Comparison of ENCODE assay signal across 23 cellular contexts in the genomic region with DNA sequence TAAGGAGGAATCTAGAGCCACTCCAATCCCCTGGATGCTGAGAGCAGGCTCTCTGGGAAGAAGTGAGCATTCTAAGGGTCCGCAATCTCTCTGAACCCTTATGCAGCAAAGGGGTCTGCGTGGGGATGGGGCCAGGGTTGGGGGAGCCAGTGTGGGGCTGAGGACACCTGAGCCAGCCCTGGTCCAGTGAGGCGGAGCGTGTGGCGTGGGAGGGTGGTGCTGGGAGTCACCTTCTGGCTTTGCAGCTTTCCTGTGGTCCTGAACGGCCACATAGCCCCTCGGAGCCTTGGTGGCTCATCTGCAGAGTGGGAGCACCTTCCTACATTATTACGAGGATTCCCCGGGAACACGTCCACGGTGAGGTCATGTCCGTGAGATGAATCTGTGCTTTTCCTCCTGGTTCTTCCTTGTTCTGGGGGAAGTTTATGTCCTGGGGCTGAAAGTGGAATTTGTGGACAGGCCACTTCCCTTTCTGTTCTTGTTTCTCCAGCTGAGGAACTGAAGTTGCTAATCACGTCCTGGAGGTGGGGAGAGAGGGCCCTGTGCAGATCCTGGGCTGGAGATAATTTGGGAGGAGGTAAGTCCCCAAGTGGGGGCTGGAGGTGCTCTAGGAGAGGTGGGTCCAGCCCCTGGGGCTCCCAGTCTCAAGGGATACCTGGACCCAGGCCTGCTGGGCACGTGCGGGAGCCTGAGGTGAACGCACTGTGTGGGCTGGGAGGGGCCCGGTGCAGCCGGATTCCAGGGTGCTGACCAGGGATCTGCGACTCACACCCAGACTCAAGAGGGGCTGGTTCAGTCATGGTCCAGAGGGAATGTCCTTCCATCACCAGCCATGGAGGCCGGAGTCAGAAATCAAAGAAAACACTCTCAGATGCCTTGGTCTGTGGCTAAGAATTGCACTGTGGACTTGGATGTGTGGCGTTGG. TPM values are rescaled to one million over a fixed set of nuclear protein-coding genes. Genes with fewer than 3 reads are reported as not detected.
DNase-seq lines count a peak whose midpoint lies in the region; ATAC-seq and TF ChIP-seq lines count a peak whose summit lies in the region.
"Had no signal": no experiment of that assay in that cellular context is flagged by ENCODE, and none has a peak within 500 bp of the region (broad histone marks: within the 10 kb centered on the region; RNA-seq: fewer than 3 reads in every experiment).

No MANE protein-coding gene starts in this region.

- no peak for TF ChIP-seq CTCF in osteocyte (IDR thresholded peaks at IDR 0.05)

- peak; percentile 19 for DNase-seq in activated naive CD4-positive, alpha-beta T cell treated with anti-CD3 and anti-CD28 coated beads, Interleukin-2, amount 10 ng/mL, durations not matched to agents 7 days and 5 days
- DNase-seq in activated naive CD4-positive, alpha-beta T cell treated with anti-CD3 and anti-CD28 coated beads, Interleukin-2, amount 50 U/mL, for 72 hours (ENCODE audit: low spot score in 2 of 2): no peak
- DNase-seq in KBM-7 (peak; percentile 51), osteocyte (ENCODE audit: extremely low spot score, unreplicated experiment) (peak; percentile 79), foreskin melanocyte (no peak), SW 1271 (lab: John Stamatoyannopoulos, UW) (no peak), immature natural killer cell (no peak)
- DNase-seq: erythroblast, NCI-H146, NCI-H2171, NCI-H69 had no signal

- H3K27ac Mint-ChIP-seq in activated naive CD4-positive, alpha-beta T cell treated with anti-CD3 and anti-CD28 coated beads, Interleukin-2, amount 10 ng/mL, durations not matched to agents 7 days and 5 days: no peak overlapping the region
- H3K27ac Mint-ChIP-seq in activated naive CD4-positive, alpha-beta T cell treated with anti-CD3 and anti-CD28 coated beads, Interleukin-2, amount 50 U/mL, for 72 hours: peak overlapping the region in 1 of 2 donors; percentile 16
- peak overlapping the region; percentile 69 for H3K27ac Mint-ChIP-seq in dendritic cell treated with granulocyte-macrophage colony-stimulating factor and Interleukin-4, amounts not matched to agents 40 ng/mL and 50 ng/mL, for 4 days
- H3K27ac Mint-ChIP-seq in osteocyte (ENCODE audit: unreplicated experiment): no peak overlapping the region
- H3K27ac Mint-ChIP-seq in immature natural killer cell: no peak overlapping the region
- H3K27ac Mint-ChIP-seq: activated CD8-positive, alpha-beta memory T cell treated with anti-CD3 and anti-CD28 coated beads, Interleukin-2, amount 10 ng/mL, durations not matched to agents 7 days and 5 days; activated T-helper 2 cell treated with anti-CD3 and anti-CD28 coated beads, Interferon-gamma antibody, Interleukin-2, Interleukin-4, amounts not matched to agents 10 μg/mL and 5 μg/mL and 100 μg/mL, durations not matched to agents 14 hours and 24 hours and 36 hours; CD4-positive, alpha-beta T cell had no signal

- no peaks in the 10 kb centered on the region for H3K9me3 Mint-ChIP-seq in activated naive CD4-positive, alpha-beta T cell treated with anti-CD3 and anti-CD28 coated beads, Interleukin-2, amount 10 ng/mL, durations not matched to agents 7 days and 5 days
- no peaks in the 10 kb centered on the region for H3K9me3 Mint-ChIP-seq in activated naive CD4-positive, alpha-beta T cell treated with anti-CD3 and anti-CD28 coated beads, Interleukin-2, amount 50 U/mL, for 72 hours
- H3K9me3 Mint-ChIP-seq in dendritic cell treated with granulocyte-macrophage colony-stimulating factor and Interleukin-4, amounts not matched to agents 40 ng/mL and 50 ng/mL, for 4 days: no peaks in the 10 kb centered on the region
- H3K9me3 Mint-ChIP-seq in osteocyte (ENCODE audit: unreplicated experiment) (no peaks in the 10 kb centered on the region), immature natural killer cell (no peaks in the 10 kb centered on the region)
- H3K9me3 Mint-ChIP-seq: activated T-helper 2 cell treated with anti-CD3 and anti-CD28 coated beads, Interferon-gamma antibody, Interleukin-2, Interleukin-4, amounts not matched to agents 10 μg/mL and 5 μg/mL and 100 μg/mL, durations not matched to agents 14 hours and 24 hours and 36 hours; CD4-positive, alpha-beta T cell had no signal

- CTCF ChIA-PET in activated naive CD4-positive, alpha-beta T cell treated with anti-CD3 and anti-CD28 coated beads, Interleukin-2, amount 10 ng/mL, durations not matched to agents 7 days and 5 days (lab: Charles Lee): interaction anchor here (1.1 kb wide), 1 partner anchor 10 kb away, joined by 3 read pairs; no protein-coding TSS in a partner anchor

- H3K27me3 Mint-ChIP-seq in activated naive CD4-positive, alpha-beta T cell treated with anti-CD3 and anti-CD28 coated beads, Interleukin-2, amount 10 ng/mL, durations not matched to agents 7 days and 5 days: peaks cover 34% of the 10 kb centered on the region
- H3K27me3 Mint-ChIP-seq in dendritic cell treated with granulocyte-macrophage colony-stimulating factor and Interleukin-4, amounts not matched to agents 40 ng/mL and 50 ng/mL, for 4 days: peaks cover 67% of the 10 kb centered on the region
- H3K27me3 Mint-ChIP-seq in osteocyte (ENCODE audit: unreplicated experiment) (peaks cover 18% of the 10 kb centered on the region), immature natural killer cell (ENCODE audit: low read depth in 3 of 3) (peaks cover 0 to 5% (median 4%) of the 10 kb centered on the region in 3 donors)

- in situ Hi-C loops in KBM-7 (cut with MboI; ENCODE audit: low pct_unique_long_range_greater_than_20kb, low sequenced_read_pairs): no loop called here

- no peak overlapping the region for H3K4me3 Mint-ChIP-seq in activated naive CD4-positive, alpha-beta T cell treated with anti-CD3 and anti-CD28 coated beads, Interleukin-2, amount 10 ng/mL, durations not matched to agents 7 days and 5 days
- peak overlapping the region; percentile 10 for H3K4me3 Mint-ChIP-seq in dendritic cell treated with granulocyte-macrophage colony-stimulating factor and Interleukin-4, amounts not matched to agents 40 ng/mL and 50 ng/mL, for 4 days
- H3K4me3 Mint-ChIP-seq in osteocyte (ENCODE audit: unreplicated experiment): no peak overlapping the region
- no peak overlapping the region for H3K4me3 Mint-ChIP-seq in immature natural killer cell
- H3K4me3 Mint-ChIP-seq: activated CD8-positive, alpha-beta memory T cell treated with anti-CD3 and anti-CD28 coated beads, Interleukin-2, amount 10 ng/mL, durations not matched to agents 7 days and 5 days; CD4-positive, alpha-beta T cell had no signal

- peaks cover 10% of the 10 kb centered on the region for H3K4me1 Mint-ChIP-seq in activated naive CD4-positive, alpha-beta T cell treated with anti-CD3 and anti-CD28 coated beads, Interleukin-2, amount 10 ng/mL, durations not matched to agents 7 days and 5 days
- peaks cover 51% of the 10 kb centered on the region for H3K4me1 Mint-ChIP-seq in dendritic cell treated with granulocyte-macrophage colony-stimulating factor and Interleukin-4, amounts not matched to agents 40 ng/mL and 50 ng/mL, for 4 days (ENCODE audit: low read depth)
- H3K4me1 Mint-ChIP-seq in osteocyte (ENCODE audit: unreplicated experiment) (no peaks in the 10 kb centered on the region), immature natural killer cell (peaks cover 7 to 9% of the 10 kb centered on the region in 2 donors)

- ATAC-seq in activated naive CD4-positive, alpha-beta T cell treated with anti-CD3 and anti-CD28 coated beads, Interleukin-2, amount 50 U/mL, for 72 hours: no peak
- ATAC-seq: activated CD8-positive, alpha-beta memory T cell treated with anti-CD3 and anti-CD28 coated beads, Interleukin-2, amount 10 ng/mL, durations not matched to agents 7 days and 5 days; left lung; Panc1 had no signal

- H3K36me3 Mint-ChIP-seq in activated naive CD4-positive, alpha-beta T cell treated with anti-CD3 and anti-CD28 coated beads, Interleukin-2, amount 10 ng/mL, durations not matched to agents 7 days and 5 days: no peaks in the 10 kb centered on the region
- no peaks in the 10 kb centered on the region for H3K36me3 Mint-ChIP-seq in activated naive CD4-positive, alpha-beta T cell treated with anti-CD3 and anti-CD28 coated beads, Interleukin-2, amount 50 U/mL, for 72 hours
- no peaks in the 10 kb centered on the region for H3K36me3 Mint-ChIP-seq in dendritic cell treated with granulocyte-macrophage colony-stimulating factor and Interleukin-4, amounts not matched to agents 40 ng/mL and 50 ng/mL, for 4 days (ENCODE audit: low read depth)
- no peaks in the 10 kb centered on the region for H3K36me3 Mint-ChIP-seq in osteocyte (ENCODE audit: unreplicated experiment)
- H3K36me3 Mint-ChIP-seq in immature natural killer cell: no peaks in the 10 kb centered on the region
- H3K36me3 Mint-ChIP-seq: activated CD8-positive, alpha-beta memory T cell treated with anti-CD3 and anti-CD28 coated beads, Interleukin-2, amount 10 ng/mL, durations not matched to agents 7 days and 5 days had no signal

- intact Hi-C loops in dendritic cell treated with granulocyte-macrophage colony-stimulating factor and Interleukin-4, amounts not matched to agents 40 ng/mL and 50 ng/mL, for 4 days (cut with micrococcal nuclease): no loop called here

RNA-seq across cellular contexts. Expression of a gene that starts 6.1 kb away (rescaled TPM):
- not detected for total RNA-seq in activated naive CD4-positive, alpha-beta T cell treated with anti-CD3 and anti-CD28 coated beads, Interleukin-2, amount 50 U/mL, for 72 hours
- not detected in 2 replicates for total RNA-seq in osteocyte
- not detected for polyA plus RNA-seq in immature natural killer cell
- total RNA-seq: A673; activated CD8-positive, alpha-beta memory T cell treated with anti-CD3 and anti-CD28 coated beads, Interleukin-2, amount 10 ng/mL, durations not matched to agents 7 days and 5 days; activated T-helper 2 cell treated with anti-CD3 and anti-CD28 coated beads, Interferon-gamma antibody, Interleukin-2, Interleukin-4, amounts not matched to agents 10 μg/mL and 5 μg/mL and 100 μg/mL, durations not matched to agents 14 hours and 24 hours and 36 hours; adrenal gland; CD4-positive, alpha-beta T cell; HT1080; SK-MEL-5; vagina had no signal
- polyA plus RNA-seq: adrenal gland had no signal

RNA-seq across cellular contexts. Expression of a gene that starts 7.5 kb away (rescaled TPM):
- total RNA-seq in activated naive CD4-positive, alpha-beta T cell treated with anti-CD3 and anti-CD28 coated beads, Interleukin-2, amount 50 U/mL, for 72 hours: not detected
- not detected in 2 replicates for total RNA-seq in osteocyte
- not detected for polyA plus RNA-seq in immature natural killer cell
- total RNA-seq: A673; activated CD8-positive, alpha-beta memory T cell treated with anti-CD3 and anti-CD28 coated beads, Interleukin-2, amount 10 ng/mL, durations not matched to agents 7 days and 5 days; activated T-helper 2 cell treated with anti-CD3 and anti-CD28 coated beads, Interferon-gamma antibody, Interleukin-2, Interleukin-4, amounts not matched to agents 10 μg/mL and 5 μg/mL and 100 μg/mL, durations not matched to agents 14 hours and 24 hours and 36 hours; adrenal gland; CD4-positive, alpha-beta T cell; HT1080; left lung; mucosa of gallbladder; SK-MEL-5; vagina had no signal
- polyA plus RNA-seq: adrenal gland had no signal

Comparison
In these comparisons a context has a peak if more than half of its experiments do, and no peak if none do; other contexts are left out.
1. DNase-seq: peak in activated naive CD4-positive, alpha-beta T cell treated with anti-CD3 and anti-CD28 coated beads, Interleukin-2, amount 10 ng/mL, durations not matched to agents 7 days and 5 days (single experiment), KBM-7 (single experiment) and osteocyte (single experiment); none in activated naive CD4-positive, alpha-beta T cell treated with anti-CD3 and anti-CD28 coated beads, Interleukin-2, amount 50 U/mL, for 72 hours (0 of 2), foreskin melanocyte (single experiment), SW 1271 (0 of 2) and immature natural killer cell (0 of 3).